ENCODE assay signal across 26 cellular contexts in genomic region chr4:94798808-94799207, GRCh38.
DNase-seq lines count a peak whose midpoint lies in the region; ATAC-seq and TF ChIP-seq lines count a peak whose summit lies in the region.
"Had no signal": no experiment of that assay in that cellular context is flagged by ENCODE, and none has a peak within 500 bp of the region (broad histone marks: within the 10 kb centered on the region; RNA-seq: fewer than 3 reads in every experiment).

No MANE protein-coding gene starts in this region.

- no peak for TF ChIP-seq CTCF in fibroblast of mammary gland (conservative IDR thresholded peaks at IDR 0.05; ENCODE audit: control insufficient read depth, insufficient read depth, low read depth, low read length)

- no peak for ATAC-seq in GM18907 (IDR thresholded peaks at IDR 0.05; ENCODE audit: unreplicated experiment)
- ATAC-seq: HCT116; lower lobe of right lung; stimulated activated memory B cell treated with anti-CD40 and anti-IgM and Interleukin-4, amounts not matched to agents 10 μg/mL and 1 μg/mL and 100 μg/mL, for 72 hours; T-helper 17 cell had no signal

- DNase-seq in GM03348 (ENCODE audit: low spot score): peak; percentile 11
- peak; percentile 7 for DNase-seq in amniotic epithelial cell (ENCODE audit: low read depth)
- DNase-seq in fibroblast of mammary gland (ENCODE audit: low read depth): peak; percentile 69
- DNase-seq in non-pigmented ciliary epithelial cell (ENCODE audit: low read depth): peak; percentile 8
- DNase-seq in OCI-M1 (lab: John Stamatoyannopoulos, UW): no peak
- DNase-seq in NOMO-1 treated with DMSO at 0.1 percent for 48 hours (lab: John Stamatoyannopoulos, UW; ENCODE audit: unreplicated experiment): no peak
- no peak for DNase-seq in NCI-H1436 (lab: John Stamatoyannopoulos, UW)
- DNase-seq: CD4-positive, CD25-positive, alpha-beta regulatory T cell; DMS153; foreskin melanocyte; immature natural killer cell; KBM-7; lower lobe of right lung; MV-4-11; NCI-H187; NCI-H2227 treated with DMSO at 0.1 percent for 48 hours; T-helper 17 cell; uterus; WERI-Rb-1 had no signal

- no peak overlapping the region for H3K4me3 ChIP-seq in fibroblast of mammary gland (ENCODE audit: control insufficient read depth, low read depth, low read length)
- H3K4me3 ChIP-seq: hepatocyte, lower lobe of right lung, neural progenitor cell, prostate gland, skin epidermis, uterus had no signal

Comparison
In these comparisons a context has a peak if more than half of its experiments do, and no peak if none do; other contexts are left out.
1. DNase-seq: peak in GM03348 (single experiment), amniotic epithelial cell (single experiment), fibroblast of mammary gland (single experiment) and non-pigmented ciliary epithelial cell (single experiment); none in OCI-M1 (single experiment), NOMO-1 treated with DMSO at 0.1 percent for 48 hours (single experiment) and NCI-H1436 (single experiment).